In genomic region chr1:65075123-65075976, GRCh38 we compare ENCODE assay signal across 8 cellular contexts.
DNase-seq lines count a peak whose midpoint lies in the region; ATAC-seq, FAIRE-seq and TF ChIP-seq lines count a peak whose summit lies in the region.

No MANE protein-coding gene starts in this region.

- TF ChIP-seq CTCF in GM12873 (IDR thresholded peaks at IDR 0.05; ENCODE audit: insufficient read depth, low read depth, low read length, missing control alignments) (peak; percentile 86), brain (conservative IDR thresholded peaks at IDR 0.05) (peak; percentile 32 to 64)

- peak; percentile 91 for ATAC-seq in HG02759 (IDR thresholded peaks at IDR 0.05; ENCODE audit: unreplicated experiment)

- H3K36me3 Mint-ChIP-seq in brain: no peaks in the 10 kb centered on the region

- FAIRE-seq in TTC549 (lab: Jason Lieb, UNC): peak; percentile 47

- no peak overlapping the region for H3K27ac Mint-ChIP-seq in brain

- H3K4me3 Mint-ChIP-seq in brain: no peak overlapping the region

- no peaks in the 10 kb centered on the region for H3K9me3 Mint-ChIP-seq in brain

- DNase-seq in NCI-H187 treated with DMSO at 0.1 percent for 48 hours (lab: John Stamatoyannopoulos, UW) (peak; percentile 34), iris pigment epithelial cell (ENCODE audit: low read depth) (peak; percentile 77), occipital lobe (lab: John Stamatoyannopoulos, UW) (no peak)
- peak; percentile 32 to 60 for DNase-seq in stimulated activated CD4-positive, alpha-beta T cell treated with anti-CD3 and anti-CD28 coated beads, Interleukin-4, amount 100 ng/mL, for 4 hours

- peaks cover 3% of the 10 kb centered on the region for H3K27me3 Mint-ChIP-seq in brain

- H3K4me1 Mint-ChIP-seq in brain: peaks cover 6% of the 10 kb centered on the region
